9 cellular contexts compared by ENCODE assay signal in genomic region chr11:65894034-65894591, GRCh38. TPM values are rescaled to one million over a fixed set of nuclear protein-coding genes. Genes with fewer than 3 reads are reported as not detected.
DNase-seq lines count a peak whose midpoint lies in the region; ATAC-seq, FAIRE-seq and TF ChIP-seq lines count a peak whose summit lies in the region.
"Had no signal": no experiment of that assay in that cellular context is flagged by ENCODE, and none has a peak within 500 bp of the region (broad histone marks: within the 10 kb centered on the region; RNA-seq: fewer than 3 reads in every experiment).

No MANE protein-coding gene starts in this region.

- H3K36me3 Mint-ChIP-seq in T-helper 1 cell treated with Interleukin-12 subunit alpha and Interleukin-12 subunit beta and Interleukin-4 antibody, amounts not matched to agents 30 μg/mL and 1 μg/mL, for 36 hours (ENCODE audit: low read depth) = peaks cover 2% of the 10 kb centered on the region

- FAIRE-seq in GM12892 (lab: Jason Lieb, UNC) = peak; percentile 89
- peak; percentile 90 for FAIRE-seq in endothelial cell of umbilical vein (lab: Jason Lieb, UNC)
- FAIRE-seq in D721Med (lab: Jason Lieb, UNC) = no peak
- FAIRE-seq: islet of Langerhans had no signal

- H3K27ac Mint-ChIP-seq in T-helper 1 cell treated with Interleukin-12 subunit alpha and Interleukin-12 subunit beta and Interleukin-4 antibody, amounts not matched to agents 30 μg/mL and 1 μg/mL, for 36 hours = peak overlapping the region; percentile 84

- H3K27me3 ChIP-seq in endothelial cell of umbilical vein (ENCODE audit: control insufficient read depth in 2 of 2, insufficient read depth in 2 of 2, low read length in 2 of 2) (no peaks in the 10 kb centered on the region), skeletal muscle tissue (ENCODE audit: control insufficient read depth in 3 of 3, insufficient read depth in 3 of 3, low read length in 3 of 3) (peaks cover 0 to 7% (median 2%) of the 10 kb centered on the region in 3 donors)

- POLR2A ChIA-PET in endothelial cell of umbilical vein (lab: Charles Lee) = interaction anchor here (0.7 to 2.3 kb wide), 3 partner anchors 22 to 45 kb away, joined by 3 to 7 read pairs (median 5); no protein-coding TSS in a partner anchor

- peaks cover 72% of the 10 kb centered on the region for H3K4me1 ChIP-seq in endothelial cell of umbilical vein (ENCODE audit: control insufficient read depth, extremely low read depth, insufficient read depth, low read length)
- H3K4me1 ChIP-seq in skeletal muscle tissue (ENCODE audit: control insufficient read depth in 3 of 3, insufficient read depth in 3 of 3, low read length in 3 of 3) = peaks cover 36 to 49% (median 36%) of the 10 kb centered on the region in 3 donors

- TF ChIP-seq POLR2A in GM12892 (IDR thresholded peaks at IDR 0.05; ENCODE audit: low read depth, low read length) (peak; percentile 66; the same call in 1 of the 2 replicates), endothelial cell of umbilical vein (IDR thresholded peaks at IDR 0.05; ENCODE audit: low read depth, low read length) (peak; percentile 91)

- H3K4me3 Mint-ChIP-seq in T-helper 1 cell treated with Interleukin-12 subunit alpha and Interleukin-12 subunit beta and Interleukin-4 antibody, amounts not matched to agents 30 μg/mL and 1 μg/mL, for 36 hours = peak overlapping the region; percentile 65

- peaks cover 80% of the 10 kb centered on the region for H3K79me2 ChIP-seq in endothelial cell of umbilical vein (ENCODE audit: control insufficient read depth, insufficient read depth, low read length)

- H3K9me3 Mint-ChIP-seq in T-helper 1 cell treated with Interleukin-12 subunit alpha and Interleukin-12 subunit beta and Interleukin-4 antibody, amounts not matched to agents 30 μg/mL and 1 μg/mL, for 36 hours = no peaks in the 10 kb centered on the region

- BruUV-seq in endothelial cell of umbilical vein (replicated peaks; lab: Mats Ljungman, UMichigan) = TSS peak; percentile 7

- H4K20me1 ChIP-seq in endothelial cell of umbilical vein (replicated peaks; ENCODE audit: control insufficient read depth, extremely low read depth, insufficient read depth, low read length) = no peaks in the 10 kb centered on the region

- DNase-seq in GM12892 (ENCODE audit: insufficient read length) (no peak), endothelial cell of umbilical vein (ENCODE audit: low read depth, low spot score) (peak; percentile 52), D721Med (ENCODE audit: insufficient read length, low spot score) (no peak), DMS 273 (lab: John Stamatoyannopoulos, UW; ENCODE audit: unreplicated experiment) (no peak), NCI-H82 (lab: John Stamatoyannopoulos, UW) (no peak)

- H3K4me1 Mint-ChIP-seq in T-helper 1 cell treated with Interleukin-12 subunit alpha and Interleukin-12 subunit beta and Interleukin-4 antibody, amounts not matched to agents 30 μg/mL and 1 μg/mL, for 36 hours (ENCODE audit: low read depth) = peaks cover 53% of the 10 kb centered on the region

- ATAC-seq in GM21423 (IDR thresholded peaks at IDR 0.05; ENCODE audit: unreplicated experiment) = no peak

- H3K9me1 ChIP-seq in endothelial cell of umbilical vein (replicated peaks; ENCODE audit: control insufficient read depth, extremely low read depth, insufficient read depth, low read length) = no peaks in the 10 kb centered on the region

- CTCF ChIA-PET in endothelial cell of umbilical vein (lab: Charles Lee) = interaction anchor here (1.0 to 3.1 kb wide), 6 partner anchors 9 to 128 kb away, joined by 3 to 21 read pairs (median 4); no protein-coding TSS in a partner anchor

- H3K9me3 ChIP-seq in endothelial cell of umbilical vein (replicated peaks; ENCODE audit: control insufficient read depth, insufficient read depth, low read length) = no peaks in the 10 kb centered on the region
- H3K9me3 ChIP-seq in skeletal muscle tissue (ENCODE audit: control insufficient read depth in 3 of 3, low read length in 3 of 3) = no peaks in the 10 kb centered on the region

- intact Hi-C loops in endothelial cell of umbilical vein (cut with micrococcal nuclease) = no loop called here

- dilution Hi-C loops in endothelial cell of umbilical vein (cut with MboI; ENCODE audit: extremely low pct_ligation_motif_present, low sequenced_read_pairs) = no loop called here

- H3K27ac ChIP-seq in endothelial cell of umbilical vein (ENCODE audit: insufficient read depth, low read depth, low read length) = peak overlapping the region; percentile 99
- peak overlapping the region; percentile 73 for H3K27ac ChIP-seq in skeletal muscle tissue (ENCODE audit: low read depth, low read length)

- peak overlapping the region; percentile 62 for H3K9ac ChIP-seq in endothelial cell of umbilical vein (replicated peaks; ENCODE audit: extremely low read depth, insufficient read depth, low read length)
- peak overlapping the region in 2 of 3 donors; percentile 70 for H3K9ac ChIP-seq in skeletal muscle tissue (ENCODE audit: low read depth in 1 of 3, low read length in 3 of 3)

- H3K27me3 Mint-ChIP-seq in T-helper 1 cell treated with Interleukin-12 subunit alpha and Interleukin-12 subunit beta and Interleukin-4 antibody, amounts not matched to agents 30 μg/mL and 1 μg/mL, for 36 hours (ENCODE audit: low read depth) = no peaks in the 10 kb centered on the region

- H3K4me3 ChIP-seq in endothelial cell of umbilical vein (replicated peaks in 1 of 3; ENCODE audit: insufficient read depth in 1 of 3, low read depth in 1 of 3, low read length in 3 of 3) = peak overlapping the region in 2 of 3 experiments; percentile 24 to 30
- peak overlapping the region; percentile 35 to 48 (median 40) for H3K4me3 ChIP-seq in skeletal muscle tissue (ENCODE audit: low read length in 3 of 3)

- TF ChIP-seq CTCF in endothelial cell of umbilical vein (IDR thresholded peaks at IDR 0.05; ENCODE audit: extremely low read depth in 1 of 2, insufficient read depth in 1 of 2, low read depth in 1 of 2, low read length in 2 of 2) (no peak), D721Med (IDR thresholded peaks at IDR 0.05; ENCODE audit: insufficient read depth, missing control alignments) (no peak)

- no peak overlapping the region for H2AFZ ChIP-seq in endothelial cell of umbilical vein (ENCODE audit: low read depth, low read length)

- H3K4me2 ChIP-seq in endothelial cell of umbilical vein (ENCODE audit: insufficient read depth, low read length) = peak overlapping the region; percentile 68

- H3K36me3 ChIP-seq in endothelial cell of umbilical vein (ENCODE audit: control insufficient read depth in 2 of 2, extremely low read depth in 1 of 2, insufficient read depth in 2 of 2, low read length in 2 of 2) (peaks cover 5 to 8% of the 10 kb centered on the region in 2 experiments), skeletal muscle tissue (ENCODE audit: control insufficient read depth in 3 of 3, insufficient read depth in 3 of 3, low read length in 3 of 3) (no peaks in the 10 kb centered on the region)

RNA-seq across cellular contexts. Expression of gene CCDC85B, which starts 3.6 kb away (rescaled TPM):
- polyA plus RNA-seq in GM12892 (2012; ENCODE audit: missing spikeins) = 1.8 TPM
- total RNA-seq in endothelial cell of umbilical vein = 103 and 105 TPM in 2 replicates
- 107 and 132 TPM in 2 replicates for polyA plus RNA-seq in endothelial cell of umbilical vein
- polyA plus RNA-seq in endothelial cell of umbilical vein (2011; cell fraction: cytosol; rRNA removed) = 46.5 and 92.9 TPM in 2 replicates
- polyA plus RNA-seq in endothelial cell of umbilical vein (2011; cell fraction: nucleus; rRNA removed) = 24.0 and 24.1 TPM in 2 replicates
- 46.9 and 61.8 TPM in 2 replicates for polyA plus RNA-seq in endothelial cell of umbilical vein (2012)
- polyA minus RNA-seq in endothelial cell of umbilical vein = 10.7 and 12.9 TPM in 2 replicates
- 34.8 TPM for polyA minus RNA-seq in endothelial cell of umbilical vein (2011; cell fraction: cytosol; rRNA and poly(A)+ RNA removed)
- polyA minus RNA-seq in endothelial cell of umbilical vein (2011; cell fraction: nucleus; rRNA and poly(A)+ RNA removed) = 3.1 and 14.2 TPM in 2 replicates
- 12.0 TPM for total RNA-seq in skeletal muscle tissue

RNA-seq across cellular contexts. Expression of gene FIBP, which starts 5.8 kb away (rescaled TPM):
- polyA plus RNA-seq in GM12892 (2012; ENCODE audit: missing spikeins) = 66.8 TPM
- 88.5 and 105 TPM in 2 replicates for total RNA-seq in endothelial cell of umbilical vein
- polyA plus RNA-seq in endothelial cell of umbilical vein = 162 and 210 TPM in 2 replicates
- 118 and 132 TPM in 2 replicates for polyA plus RNA-seq in endothelial cell of umbilical vein (2011; cell fraction: cytosol; rRNA removed)
- polyA plus RNA-seq in endothelial cell of umbilical vein (2011; cell fraction: nucleus; rRNA removed) = 84.3 and 107 TPM in 2 replicates
- 120 and 137 TPM in 2 replicates for polyA plus RNA-seq in endothelial cell of umbilical vein (2012)
- polyA minus RNA-seq in endothelial cell of umbilical vein = 97.2 and 126 TPM in 2 replicates
- 180 TPM for polyA minus RNA-seq in endothelial cell of umbilical vein (2011; cell fraction: cytosol; rRNA and poly(A)+ RNA removed)
- polyA minus RNA-seq in endothelial cell of umbilical vein (2011; cell fraction: nucleus; rRNA and poly(A)+ RNA removed) = 40.7 and 42.2 TPM in 2 replicates
- total RNA-seq in skeletal muscle tissue = 110 TPM

RNA-seq across cellular contexts. Expression of gene FOSL1, which starts 6.1 kb away (rescaled TPM):
- polyA plus RNA-seq in GM12892 (2012; ENCODE audit: missing spikeins) = 1.0 TPM
- total RNA-seq in endothelial cell of umbilical vein = 52.6 and 53.8 TPM in 2 replicates
- polyA plus RNA-seq in endothelial cell of umbilical vein = 16.6 and 18.1 TPM in 2 replicates
- polyA plus RNA-seq in endothelial cell of umbilical vein (2011; cell fraction: cytosol; rRNA removed) = 11.6 and 12.7 TPM in 2 replicates
- 8.5 and 9.7 TPM in 2 replicates for polyA plus RNA-seq in endothelial cell of umbilical vein (2011; cell fraction: nucleus; rRNA removed)
- polyA plus RNA-seq in endothelial cell of umbilical vein (2012) = 60.2 and 91.7 TPM in 2 replicates
- 7.5 and 8.5 TPM in 2 replicates for polyA minus RNA-seq in endothelial cell of umbilical vein
- 4.7 TPM for polyA minus RNA-seq in endothelial cell of umbilical vein (2011; cell fraction: cytosol; rRNA and poly(A)+ RNA removed)
- 7.7 and 8.1 TPM in 2 replicates for polyA minus RNA-seq in endothelial cell of umbilical vein (2011; cell fraction: nucleus; rRNA and poly(A)+ RNA removed)
- not detected for total RNA-seq in skeletal muscle tissue

RNA-seq across cellular contexts. Expression of gene CTSW, which starts 14.5 kb away (rescaled TPM):
- 2.0 TPM for polyA plus RNA-seq in GM12892 (2012; ENCODE audit: missing spikeins)
- not detected in 2 replicates for total RNA-seq in endothelial cell of umbilical vein
- not detected in 2 replicates for polyA plus RNA-seq in endothelial cell of umbilical vein
- polyA plus RNA-seq in endothelial cell of umbilical vein (2011; cell fraction: cytosol; rRNA removed) = 0.04 and 0.05 TPM in 2 replicates
- 0.16 TPM in 1 of 2 replicates, not detected in the other for polyA plus RNA-seq in endothelial cell of umbilical vein (2011; cell fraction: nucleus; rRNA removed)
- 0.16 and 0.50 TPM in 2 replicates for polyA plus RNA-seq in endothelial cell of umbilical vein (2012)
- polyA minus RNA-seq in endothelial cell of umbilical vein = not detected in 2 replicates
- polyA minus RNA-seq in endothelial cell of umbilical vein (2011; cell fraction: cytosol; rRNA and poly(A)+ RNA removed) = not detected
- not detected in 2 replicates for polyA minus RNA-seq in endothelial cell of umbilical vein (2011; cell fraction: nucleus; rRNA and poly(A)+ RNA removed)
- total RNA-seq in skeletal muscle tissue = 1.0 TPM

RNA-seq across cellular contexts. Expression of gene EFEMP2, which starts 21.5 kb away (rescaled TPM):
- polyA plus RNA-seq in GM12892 (2012; ENCODE audit: missing spikeins) = 8.5 TPM
- total RNA-seq in endothelial cell of umbilical vein (76.5 and 81.7 TPM in 2 replicates), skeletal muscle tissue (35.0 TPM)
- polyA plus RNA-seq in endothelial cell of umbilical vein = 207 and 259 TPM in 2 replicates
- polyA plus RNA-seq in endothelial cell of umbilical vein (2011; cell fraction: cytosol; rRNA removed) = 88.3 and 121 TPM in 2 replicates
- polyA plus RNA-seq in endothelial cell of umbilical vein (2011; cell fraction: nucleus; rRNA removed) = 185 and 210 TPM in 2 replicates
- polyA plus RNA-seq in endothelial cell of umbilical vein (2012) = 43.3 and 91.5 TPM in 2 replicates
- 56.8 and 65.1 TPM in 2 replicates for polyA minus RNA-seq in endothelial cell of umbilical vein
- not detected for polyA minus RNA-seq in endothelial cell of umbilical vein (2011; cell fraction: cytosol; rRNA and poly(A)+ RNA removed)
- polyA minus RNA-seq in endothelial cell of umbilical vein (2011; cell fraction: nucleus; rRNA and poly(A)+ RNA removed) = 29.8 and 52.5 TPM in 2 replicates

Comparison
In these comparisons a context has a peak if more than half of its experiments do, and no peak if none do; other contexts are left out.
1. RNA of gene FOSL1, which starts 6.1 kb away (total RNA-seq): 52.6 to 53.8 TPM in endothelial cell of umbilical vein; not detected in skeletal muscle tissue (single experiment); every median in the first group is over 10 times any median in the second.